ENCODE assay signal across 23 cellular contexts in genomic region chr9:34956648-34957047, GRCh38. TPM values are rescaled to one million over a fixed set of nuclear protein-coding genes. Genes with fewer than 3 reads are reported as not detected.
DNase-seq lines count a peak whose midpoint lies in the region; ATAC-seq and TF ChIP-seq lines count a peak whose summit lies in the region.
"Had no signal": no experiment of that assay in that cellular context is flagged by ENCODE, and none has a peak within 500 bp of the region (broad histone marks: within the 10 kb centered on the region; RNA-seq: fewer than 3 reads in every experiment).

No MANE protein-coding gene starts in this region.

- TF ChIP-seq EP300 in transverse colon (IDR thresholded peaks at IDR 0.05; ENCODE audit: low read depth), result no peak

- H3K4me3 ChIP-seq in GM23338 (no peak overlapping the region), tibial artery (no peak overlapping the region), transverse colon (no peak overlapping the region)
- H3K4me3 ChIP-seq: GM23248 had no signal

- peaks cover 18% of the 10 kb centered on the region for H3K4me1 Mint-ChIP-seq in activated T-cell treated with anti-CD3 and anti-CD28 coated beads, Interleukin-2, amount 50 U/mL, for 24 hours (ENCODE audit: low read depth)
- H3K4me1 Mint-ChIP-seq in GM23338, result peaks cover 2% of the 10 kb centered on the region; the same call in 1 of the 3 replicates
- H3K4me1 Mint-ChIP-seq in stimulated activated naive B cell treated with anti-CD40 and anti-IgM and Interleukin-4, amounts not matched to agents 10 μg/mL and 1 μg/mL and 100 μg/mL, for 72 hours, result peaks cover 5 to 6% of the 10 kb centered on the region in 2 donors
- H3K4me1 Mint-ChIP-seq: mesothelial cell of epicardium had no signal

- 74 to 76% methylated on average over 4 of the region's 4 CpGs for WGBS in transverse colon (ENCODE audit: low coverage in 1 of 2), 2 donors

- no peaks in the 10 kb centered on the region for H3K79me2 ChIP-seq in GM23338 (replicated peaks; ENCODE audit: insufficient read depth)

- intact Hi-C loops in tibial artery (cut with DNase I; ENCODE audit: low total_unique reads) (no loop called here), transverse colon (cut with DNase I; ENCODE audit: low total_unique reads) (no loop called here)

- no peaks in the 10 kb centered on the region for H4K20me1 ChIP-seq in GM23338 (replicated peaks; ENCODE audit: insufficient read depth)

- TF ChIP-seq POLR2A in transverse colon (IDR thresholded peaks at IDR 0.05), result no peak

- no peaks in the 10 kb centered on the region for H3K9me3 Mint-ChIP-seq in activated T-cell treated with anti-CD3 and anti-CD28 coated beads, Interleukin-2, amount 50 U/mL, for 24 hours
- H3K9me3 Mint-ChIP-seq in GM23338, result no peaks in the 10 kb centered on the region
- no peaks in the 10 kb centered on the region for H3K9me3 Mint-ChIP-seq in stimulated activated naive B cell treated with anti-CD40 and anti-IgM and Interleukin-4, amounts not matched to agents 10 μg/mL and 1 μg/mL and 100 μg/mL, for 72 hours

- TF ChIP-seq CTCF in GM23338 (conservative IDR thresholded peaks at IDR 0.05; ENCODE audit: low read depth in 2 of 2) (no peak), tibial artery (IDR thresholded peaks at IDR 0.05) (no peak), transverse colon (IDR thresholded peaks at IDR 0.05) (no peak)

- H3K27ac Mint-ChIP-seq in activated T-cell treated with anti-CD3 and anti-CD28 coated beads, Interleukin-2, amount 50 U/mL, for 24 hours, result no peak overlapping the region
- H3K27ac Mint-ChIP-seq in GM23338, result no peak overlapping the region
- H3K27ac Mint-ChIP-seq in stimulated activated naive B cell treated with anti-CD40 and anti-IgM and Interleukin-4, amounts not matched to agents 10 μg/mL and 1 μg/mL and 100 μg/mL, for 72 hours, result no peak overlapping the region
- H3K27ac Mint-ChIP-seq: mesothelial cell of epicardium had no signal

- no peaks in the 10 kb centered on the region for H3K36me3 Mint-ChIP-seq in activated T-cell treated with anti-CD3 and anti-CD28 coated beads, Interleukin-2, amount 50 U/mL, for 24 hours (ENCODE audit: low read depth)
- H3K36me3 Mint-ChIP-seq in GM23338 (ENCODE audit: low read depth), result no peaks in the 10 kb centered on the region
- H3K36me3 Mint-ChIP-seq in stimulated activated naive B cell treated with anti-CD40 and anti-IgM and Interleukin-4, amounts not matched to agents 10 μg/mL and 1 μg/mL and 100 μg/mL, for 72 hours, result no peaks in the 10 kb centered on the region
- H3K36me3 Mint-ChIP-seq: mesothelial cell of epicardium had no signal

- H3K36me3 ChIP-seq in GM23338 (ENCODE audit: insufficient read depth) (no peaks in the 10 kb centered on the region), tibial artery (no peaks in the 10 kb centered on the region), transverse colon (no peaks in the 10 kb centered on the region)
- H3K36me3 ChIP-seq: WERI-Rb-1 had no signal

- no peaks in the 10 kb centered on the region for H3K9me3 ChIP-seq in tibial artery
- no peaks in the 10 kb centered on the region for H3K9me3 ChIP-seq in transverse colon
- H3K9me3 ChIP-seq: A549 had no signal

- H3K9me2 ChIP-seq in GM23338 (ENCODE audit: insufficient read depth), result no peaks in the 10 kb centered on the region

- ATAC-seq in GM23338 (no peak), GM18873 (IDR thresholded peaks at IDR 0.05; ENCODE audit: low FRiP score, unreplicated experiment) (no peak)
- ATAC-seq in stimulated activated naive B cell treated with anti-CD40 and anti-IgM and Interleukin-4, amounts not matched to agents 10 μg/mL and 1 μg/mL and 100 μg/mL, for 72 hours (replicated peaks), result peak; percentile 43 to 49
- ATAC-seq: left cardiac atrium, Right ventricle myocardium inferior had no signal

- peaks cover 72% of the 10 kb centered on the region for H3K27me3 Mint-ChIP-seq in activated T-cell treated with anti-CD3 and anti-CD28 coated beads, Interleukin-2, amount 50 U/mL, for 24 hours
- peaks cover 26% of the 10 kb centered on the region for H3K27me3 Mint-ChIP-seq in GM23338 (ENCODE audit: insufficient read depth, low read depth, poor library complexity)
- peaks cover 35 to 66% of the 10 kb centered on the region in 2 donors for H3K27me3 Mint-ChIP-seq in stimulated activated naive B cell treated with anti-CD40 and anti-IgM and Interleukin-4, amounts not matched to agents 10 μg/mL and 1 μg/mL and 100 μg/mL, for 72 hours

- peak overlapping the region; percentile 18 for H3K4me3 Mint-ChIP-seq in activated T-cell treated with anti-CD3 and anti-CD28 coated beads, Interleukin-2, amount 50 U/mL, for 24 hours
- 0 out of 3 replicates have a peak overlapping the region, but pooled peaks have one; percentile 75 for H3K4me3 Mint-ChIP-seq in GM23338
- no peak overlapping the region for H3K4me3 Mint-ChIP-seq in stimulated activated naive B cell treated with anti-CD40 and anti-IgM and Interleukin-4, amounts not matched to agents 10 μg/mL and 1 μg/mL and 100 μg/mL, for 72 hours

- 0 out of 2 replicates have a peak, but pooled peaks cover 3% of the 10 kb centered on the region for H3F3A ChIP-seq in GM23338 (replicated peaks; ENCODE audit: low read depth)

- H3K27ac ChIP-seq in GM23338 (ENCODE audit: low read depth) (no peak overlapping the region), tibial artery (no peak overlapping the region), transverse colon (no peak overlapping the region)
- H3K27ac ChIP-seq: A549, C4-2B, epithelial cell of prostate, GM23248, WERI-Rb-1 had no signal

- H3K27me3 ChIP-seq in GM23338 (ENCODE audit: insufficient read depth) (peaks cover 63% of the 10 kb centered on the region), tibial artery (peaks cover 9 to 42% of the 10 kb centered on the region in 2 donors), transverse colon (peaks cover 77% of the 10 kb centered on the region)

- H2AFZ ChIP-seq in GM23338, result no peak overlapping the region
- H2AFZ ChIP-seq: GM23248 had no signal

- DNase-seq in activated T-cell treated with anti-CD3 and anti-CD28 coated beads, Interleukin-2, amount 50 U/mL, for 24 hours, result no peak
- DNase-seq in activated T-cell treated with anti-CD3 and anti-CD28 coated beads, Interleukin-2, amount 50 U/mL, for 48 hours, result no peak
- DNase-seq in GM23338 (ENCODE audit: low spot score), result no peak
- peak; percentile 63 for DNase-seq in NOMO-1 treated with DMSO at 0.1 percent for 48 hours (lab: John Stamatoyannopoulos, UW; ENCODE audit: unreplicated experiment)
- no peak for DNase-seq in stimulated activated naive B cell treated with anti-CD40 and anti-IgM and Interleukin-4, amounts not matched to agents 10 μg/mL and 1 μg/mL and 100 μg/mL, for 72 hours
- DNase-seq in tibial artery, result no peak
- no peak for DNase-seq in transverse colon
- DNase-seq: activated effector memory CD4-positive, alpha-beta T cell treated with anti-CD3 and anti-CD28 coated beads, Interleukin-2, amount 50 U/mL, for 16 hours; cortex of kidney; DMS53; GM23248; left cardiac atrium; NCI-H187; stimulated activated CD4-positive, alpha-beta T cell treated with anti-CD3 and anti-CD28 coated beads, Interleukin-12 subunit alpha, Interleukin-12 subunit beta, amount 100 ng/mL, for 4 hours; stimulated activated naive CD4-positive, alpha-beta T cell; T-helper 1 cell; WERI-Rb-1 had no signal

- no peak overlapping the region for H3K4me2 ChIP-seq in GM23338

- H3K4me1 ChIP-seq in GM23338 (ENCODE audit: insufficient read depth) (peaks cover 3% of the 10 kb centered on the region; the same call in 1 of the 2 replicates), tibial artery (peaks cover 0 to 15% (median 9%) of the 10 kb centered on the region in 4 donors), transverse colon (peaks cover 0 to 9% (median 7%) of the 10 kb centered on the region in 4 donors)

- in situ Hi-C loops in transverse colon (cut with MboI; ENCODE audit: low pct_ligation_motif_present in 1 of 4, low pct_unique_long_range_greater_than_20kb in 1 of 4, low sequenced_read_pairs in 3 of 4), result no loop called here

TF ChIP-seq in GM23338, 12 proteins besides CTCF, POLR2A, EP300 and RAD21:
- TF ChIP-seq ZNF331 (CRISPR knock-in tag; IDR thresholded peaks at IDR 0.05; ENCODE audit: low read depth) (no peak), POLR2AphosphoS5 (IDR thresholded peaks at IDR 0.05; ENCODE audit: low read depth) (no peak), JUNB (IDR thresholded peaks at IDR 0.05; ENCODE audit: unreplicated experiment) (no peak), REST (IDR thresholded peaks at IDR 0.05; ENCODE audit: unreplicated experiment) (no peak)

RNA-seq across cellular contexts. Expression of gene PHF24, which starts 1.4 kb away (rescaled TPM):
- total RNA-seq in GM23338 (2014; rRNA removed; shearing (Covaris generic)), result 0.14 and 0.19 TPM in 2 replicates
- 0.03 and 0.05 TPM in 2 replicates for polyA plus RNA-seq in GM23338 (2016; fragmentation: Nextera tagmentation; extraction: Ambion mirVana)
- total RNA-seq in transverse colon, result under 1 TPM in 2 of 4 donors, not detected in 2; 0.16 to 0.27 TPM
- total RNA-seq: GM23248 had no signal
- polyA plus RNA-seq: A549, GM23248 had no signal

RNA-seq across cellular contexts. Expression of gene DNAJB5, which starts 32.9 kb away (rescaled TPM):
- 37.4 and 37.6 TPM in 2 replicates for total RNA-seq in GM23338 (2014; rRNA removed; shearing (Covaris generic))
- 20.3 and 22.6 TPM in 2 replicates for polyA plus RNA-seq in GM23338 (2016; fragmentation: Nextera tagmentation; extraction: Ambion mirVana)
- total RNA-seq in transverse colon, result 10 to 100 TPM in 2 of 4 donors, 1 to 10 TPM in 2; 4.1 to 22.5 (median 10.2) TPM

Comparison
In these comparisons a context has a peak if more than half of its experiments do, and no peak if none do; other contexts are left out.
1. H3K4me3 Mint-ChIP-seq: peak in activated T-cell treated with anti-CD3 and anti-CD28 coated beads, Interleukin-2, amount 50 U/mL, for 24 hours (single experiment) and GM23338 (single experiment); none in stimulated activated naive B cell treated with anti-CD40 and anti-IgM and Interleukin-4, amounts not matched to agents 10 μg/mL and 1 μg/mL and 100 μg/mL, for 72 hours (0 of 2).
2. ATAC-seq: peak in stimulated activated naive B cell treated with anti-CD40 and anti-IgM and Interleukin-4, amounts not matched to agents 10 μg/mL and 1 μg/mL and 100 μg/mL, for 72 hours (2 of 2); none in GM23338 (single experiment) and GM18873 (single experiment).